In genomic region chr10:102485093-102485785, GRCh38 we compare ENCODE assay signal across 26 cellular contexts. TPM values are rescaled to one million over a fixed set of nuclear protein-coding genes. Genes with fewer than 3 reads are reported as not detected.
"Had no signal": no experiment of that assay in that cellular context is flagged by ENCODE, and none has a peak within 500 bp of the region (broad histone marks: within the 10 kb centered on the region; RNA-seq: fewer than 3 reads in every experiment).

No MANE protein-coding gene starts in this region.

- ATAC-seq: effector memory CD8-positive, alpha-beta T cell; gastroesophageal sphincter; heart left ventricle; left colon; right lobe of liver; stimulated activated naive CD8-positive, alpha-beta T cell treated with anti-CD3 and anti-CD28 coated beads, Interleukin-15, Interleukin-2, amounts not matched to agents 100 U/mL and 50 U/mL, for 24 hours; T-helper 17 cell had no signal

- H3K4me3 ChIP-seq: adrenal gland, esophagus squamous epithelium, gastroesophageal sphincter, heart left ventricle, lung, right lobe of liver, smooth muscle cell had no signal

- H3K9me3 ChIP-seq: adrenal gland, esophagus squamous epithelium, gastroesophageal sphincter, heart left ventricle, right lobe of liver had no signal

- H3K27ac Mint-ChIP-seq: activated naive CD8-positive, alpha-beta T cell; activated T-helper 1 cell treated with anti-CD3 and anti-CD28 coated beads, Interleukin-12 subunit alpha, Interleukin-12 subunit beta, Interleukin-2, Interleukin-4 antibody, amounts not matched to agents 30 ng/mL and 10 ng/mL and 1 ng/mL, durations not matched to agents 14 hours and 24 hours and 36 hours; T-helper 17 cell had no signal

- H3K27me3 Mint-ChIP-seq: activated naive CD8-positive, alpha-beta T cell; effector memory CD8-positive, alpha-beta T cell; T-helper 17 cell had no signal

- H3K4me3 Mint-ChIP-seq: activated naive CD8-positive, alpha-beta T cell; activated T-helper 1 cell treated with anti-CD3 and anti-CD28 coated beads, Interleukin-12 subunit alpha, Interleukin-12 subunit beta, Interleukin-2, Interleukin-4 antibody, amounts not matched to agents 30 ng/mL and 10 ng/mL and 1 ng/mL, durations not matched to agents 14 hours and 24 hours and 36 hours; effector memory CD8-positive, alpha-beta T cell; T-helper 17 cell had no signal

- H3K4me1 ChIP-seq: adrenal gland, esophagus squamous epithelium, gastroesophageal sphincter, right lobe of liver had no signal

- H3K36me3 Mint-ChIP-seq: activated naive CD8-positive, alpha-beta T cell had no signal

- H3K27ac ChIP-seq: adrenal gland, gastroesophageal sphincter, heart left ventricle, right lobe of liver had no signal

- H3K4me1 Mint-ChIP-seq: T-helper 17 cell had no signal

- H3K9me3 Mint-ChIP-seq: activated T-helper 1 cell treated with anti-CD3 and anti-CD28 coated beads, Interleukin-12 subunit alpha, Interleukin-12 subunit beta, Interleukin-2, Interleukin-4 antibody, amounts not matched to agents 30 ng/mL and 10 ng/mL and 1 ng/mL, durations not matched to agents 14 hours and 24 hours and 36 hours; effector memory CD8-positive, alpha-beta T cell had no signal

- H3K27me3 ChIP-seq: adrenal gland, esophagus squamous epithelium, gastroesophageal sphincter, heart left ventricle, right lobe of liver had no signal

- DNase-seq: activated CD4-positive, alpha-beta T cell treated with anti-CD3 and anti-CD28 coated beads for 4 hours; activated CD4-positive, alpha-beta T cell treated with anti-CD3 and anti-CD28 coated beads, Interleukin-2, amount 50 U/mL, for 48 hours; activated CD4-positive, CD25-positive, alpha-beta regulatory T cell; activated gamma-delta T cell treated with Interleukin-2 at 50 U/mL for 16 hours; adrenal gland; central memory CD4-positive, alpha-beta T cell; effector memory CD8-positive, alpha-beta T cell; esophagus squamous epithelium; islet precursor cell; left colon; nucleus accumbens; stimulated activated CD4-positive, alpha-beta T cell treated with anti-CD3 and anti-CD28 coated beads, Interleukin-4, amount 100 ng/mL, for 24 hours; stimulated activated naive CD8-positive, alpha-beta T cell treated with anti-CD3 and anti-CD28 coated beads, Interleukin-15, Interleukin-2, amounts not matched to agents 100 U/mL and 50 U/mL, for 24 hours; SW 1271; T-helper 17 cell had no signal

RNA-seq across cellular contexts. Expression of gene C10orf95, which starts 33.9 kb away (rescaled TPM):
- total RNA-seq: dermis microvascular lymphatic vessel endothelial cell, gastroesophageal sphincter, right lobe of liver, SK-MEL-5, smooth muscle cell, subcutaneous adipose tissue had no signal
- polyA plus RNA-seq: heart left ventricle, neural cell had no signal
